8 cellular contexts compared by ENCODE assay signal in the genomic region with DNA sequence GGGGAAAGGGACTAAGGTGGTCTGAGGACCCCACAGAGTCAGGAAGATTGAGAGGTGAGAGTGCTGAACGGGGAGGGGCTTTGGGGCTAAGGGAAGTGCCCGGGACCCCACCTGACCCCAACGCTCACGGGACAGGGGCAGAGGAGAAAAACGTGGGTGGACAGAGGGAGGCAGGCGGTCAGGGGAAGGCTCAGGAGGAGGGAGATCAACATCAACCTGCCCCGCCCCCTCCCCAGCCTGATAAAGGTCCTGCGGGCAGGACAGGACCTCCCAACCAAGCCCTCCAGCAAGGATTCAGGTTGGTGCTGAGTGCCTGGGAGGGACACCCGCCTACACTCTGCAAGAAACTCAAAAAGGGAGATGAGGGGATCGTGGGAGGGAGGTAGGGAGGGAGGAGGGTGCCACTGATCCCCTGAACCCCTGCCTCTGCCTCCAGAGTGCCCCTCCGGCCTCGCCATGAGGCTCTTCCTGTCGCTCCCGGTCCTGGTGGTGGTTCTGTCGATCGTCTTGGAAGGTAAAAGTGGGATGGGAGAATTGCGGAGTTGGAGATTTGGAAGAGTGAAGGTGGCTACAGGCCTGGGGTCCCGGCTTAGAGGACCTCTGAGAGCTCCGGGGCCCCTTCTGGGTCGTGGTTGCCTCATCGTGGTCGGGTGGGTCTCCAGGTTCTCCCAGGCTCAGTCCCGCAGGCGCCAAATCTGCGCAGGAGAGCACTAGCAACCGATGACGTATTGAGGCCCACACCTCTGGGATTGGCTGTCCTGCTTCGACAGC.
DNase-seq lines count a peak whose midpoint lies in the region; ATAC-seq lines count a peak whose summit lies in the region.
"Not testable (repeated sequence)": the region's sequence is repeated elsewhere in the genome, so short reads cannot be mapped to it uniquely, and the experiment has no call there.

A gene (plus strand): TSS at position 173 of the 771 bp plus-strand sequence. CDS start 284 bp downstream, at position 457.

- H3K27me3 ChIP-seq in layer of hippocampus (ENCODE audit: control insufficient read depth, insufficient read depth, low read length), result not testable (repeated sequence)

- ATAC-seq in HG03457 (IDR thresholded peaks at IDR 0.05; ENCODE audit: unreplicated experiment), result peak; percentile 79

- peak within 1 kb of the TSS; percentile 19 for H3K27ac ChIP-seq in cingulate gyrus (ENCODE audit: low read depth, low read length)
- peak within 1 kb of the TSS; percentile 65 for H3K27ac ChIP-seq in layer of hippocampus (ENCODE audit: low read depth, low read length)

- peak; percentile 93 for DNase-seq in AG08396 (ENCODE audit: low spot score)
- peak; percentile 99 for DNase-seq in GM19240 (ENCODE audit: insufficient read length, low spot score)
- DNase-seq in NCI-H510A treated with DMSO at 0.1 percent for 48 hours (lab: John Stamatoyannopoulos, UW), result peak; percentile 85
- peak; percentile 67 to 79 for DNase-seq in activated CD4-positive, alpha-beta T cell treated with anti-CD3 and anti-CD28 coated beads for 4 hours
- peak; percentile 87 for DNase-seq in stimulated activated CD4-positive, alpha-beta T cell treated with anti-CD3 and anti-CD28 coated beads, Interleukin-15, amount 100 ng/mL, for 24 hours

Comparison
In these comparisons a context has a peak if more than half of its experiments do, and no peak if none do; other contexts are left out.
1. Peak in every context shown above with its lines: DNase-seq, ATAC-seq and H3K27ac ChIP-seq.